Comparison of ENCODE assay signal across 8 cellular contexts in the genomic region with DNA sequence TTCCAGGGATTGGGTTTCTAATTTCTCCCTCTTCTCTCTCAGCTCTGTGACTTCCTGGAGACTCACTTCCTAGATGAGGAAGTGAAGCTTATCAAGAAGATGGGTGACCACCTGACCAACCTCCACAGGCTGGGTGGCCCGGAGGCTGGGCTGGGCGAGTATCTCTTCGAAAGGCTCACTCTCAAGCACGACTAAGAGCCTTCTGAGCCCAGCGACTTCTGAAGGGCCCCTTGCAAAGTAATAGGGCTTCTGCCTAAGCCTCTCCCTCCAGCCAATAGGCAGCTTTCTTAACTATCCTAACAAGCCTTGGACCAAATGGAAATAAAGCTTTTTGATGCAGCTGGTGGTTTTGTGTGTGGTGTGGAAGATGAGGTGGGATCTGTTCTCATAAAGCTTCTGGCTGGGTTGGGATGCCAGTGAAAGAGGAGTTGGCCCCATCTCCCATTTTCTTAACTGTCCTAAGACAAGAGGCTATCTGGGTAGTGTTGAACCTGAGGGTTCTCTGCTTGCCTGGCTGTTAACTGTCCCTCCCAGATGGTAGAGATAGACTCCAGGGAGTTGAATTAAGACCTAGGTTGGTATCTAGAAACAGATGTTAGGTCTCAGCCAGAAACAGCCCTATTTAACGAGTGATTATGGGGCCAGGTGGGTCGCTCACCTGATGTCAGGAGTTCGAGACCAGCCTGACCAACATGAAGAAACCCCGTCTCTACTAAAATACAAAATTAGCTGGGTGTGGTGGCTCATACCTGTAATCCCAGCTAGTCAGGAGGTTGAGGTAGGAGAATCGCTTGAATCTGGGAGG. TPM values are rescaled to one million over a fixed set of nuclear protein-coding genes. Genes with fewer than 3 reads are reported as not detected.
A peak's percentile ranks its signal among the peaks of the same experiment; 100 is the strongest.
DNase-seq lines count a peak whose midpoint lies in the region; ATAC-seq lines count a peak whose summit lies in the region.

No MANE protein-coding gene starts in this region.

- no peaks in the 10 kb centered on the region for H3K9me3 ChIP-seq in thymus (ENCODE audit: control insufficient read depth)

- peak overlapping the region; percentile 58 for H3K27ac ChIP-seq in ACC112 (ENCODE audit: low read depth, low read length)
- H3K27ac ChIP-seq in layer of hippocampus (ENCODE audit: low read depth, low read length), result peak overlapping the region; percentile 97
- H3K27ac ChIP-seq in thymus (ENCODE audit: low read depth), result peak overlapping the region; percentile 33

- WGBS in thymus, result 96% methylated on average over 10 of the region's 10 CpGs

- H2AFZ ChIP-seq in ACC112 (ENCODE audit: low read length, unreplicated experiment), result no peak overlapping the region

- peak overlapping the region; percentile 96 to 100 for H3K27ac Mint-ChIP-seq in activated naive CD4-positive, alpha-beta T cell treated with anti-CD3 and anti-CD28 coated beads, Interleukin-2, amount 50 U/mL, for 72 hours

- peaks cover 19 to 22% of the 10 kb centered on the region in 2 donors for H3K36me3 Mint-ChIP-seq in activated naive CD4-positive, alpha-beta T cell treated with anti-CD3 and anti-CD28 coated beads, Interleukin-2, amount 50 U/mL, for 72 hours

- DNase-seq in HK-2 (ENCODE audit: unreplicated experiment) (peak; percentile 48), NCI-H1105 treated with DMSO at 0.1 percent for 48 hours (lab: John Stamatoyannopoulos, UW) (no peak), epidermal melanocyte (ENCODE audit: insufficient read length, low spot score) (no peak)
- no peak for DNase-seq in activated naive CD4-positive, alpha-beta T cell treated with anti-CD3 and anti-CD28 coated beads, Interleukin-2, amount 50 U/mL, for 72 hours (ENCODE audit: low spot score in 2 of 2)

- no peaks in the 10 kb centered on the region for H3K9me3 Mint-ChIP-seq in activated naive CD4-positive, alpha-beta T cell treated with anti-CD3 and anti-CD28 coated beads, Interleukin-2, amount 50 U/mL, for 72 hours

- H3K4me3 ChIP-seq in ACC112 (ENCODE audit: low read depth, low read length), result peak overlapping the region; percentile 97
- peak overlapping the region; percentile 73 for H3K4me3 ChIP-seq in thymus (ENCODE audit: low read length)

- no peaks in the 10 kb centered on the region for H3K27me3 ChIP-seq in ACC112 (ENCODE audit: insufficient read depth, low read length)
- H3K27me3 ChIP-seq in layer of hippocampus (ENCODE audit: control insufficient read depth, insufficient read depth, low read length), result no peaks in the 10 kb centered on the region
- no peaks in the 10 kb centered on the region for H3K27me3 ChIP-seq in thymus (ENCODE audit: control insufficient read depth, insufficient read depth)

- ATAC-seq in activated naive CD4-positive, alpha-beta T cell treated with anti-CD3 and anti-CD28 coated beads, Interleukin-2, amount 50 U/mL, for 72 hours, result no peak
- ATAC-seq in GM21367 (IDR thresholded peaks at IDR 0.05; ENCODE audit: unreplicated experiment), result no peak

- H3K4me1 ChIP-seq in ACC112 (ENCODE audit: control insufficient read depth, insufficient read depth, low read length, unreplicated experiment) (peaks cover 21% of the 10 kb centered on the region), thymus (ENCODE audit: control insufficient read depth, insufficient read depth, low read length) (peaks cover 31% of the 10 kb centered on the region)

- peaks cover 19% of the 10 kb centered on the region for H3K79me2 ChIP-seq in ACC112 (ENCODE audit: control insufficient read depth, insufficient read depth, low read length, unreplicated experiment)

- H3K36me3 ChIP-seq in ACC112 (ENCODE audit: insufficient read depth, low read length) (peaks cover 22% of the 10 kb centered on the region), thymus (ENCODE audit: control insufficient read depth, insufficient read depth) (peaks cover 34% of the 10 kb centered on the region)

RNA-seq across cellular contexts. Expression of a gene that starts 1.6 kb away (rescaled TPM):
- total RNA-seq in activated naive CD4-positive, alpha-beta T cell treated with anti-CD3 and anti-CD28 coated beads, Interleukin-2, amount 50 U/mL, for 72 hours, result 1,000 to 10,000 TPM; 1,148 to 2,898 TPM
- polyA plus RNA-seq in thymus, result 8,316 TPM

RNA-seq across cellular contexts. Expression of a gene that starts 12.1 kb away (rescaled TPM):
- total RNA-seq in activated naive CD4-positive, alpha-beta T cell treated with anti-CD3 and anti-CD28 coated beads, Interleukin-2, amount 50 U/mL, for 72 hours, result 100 to 1,000 TPM; 191 to 711 TPM
- polyA plus RNA-seq in thymus, result 126 TPM

RNA-seq across cellular contexts. Expression of a gene that starts 26.4 kb away (rescaled TPM):
- total RNA-seq in activated naive CD4-positive, alpha-beta T cell treated with anti-CD3 and anti-CD28 coated beads, Interleukin-2, amount 50 U/mL, for 72 hours, result 100 to 1,000 TPM in 1 of 2 donors, 10 to 100 TPM in 1; 44.8 to 104 TPM
- polyA plus RNA-seq in thymus, result 22.2 TPM

RNA-seq across cellular contexts. Expression of a gene that starts 26.9 kb away (rescaled TPM):
- total RNA-seq in activated naive CD4-positive, alpha-beta T cell treated with anti-CD3 and anti-CD28 coated beads, Interleukin-2, amount 50 U/mL, for 72 hours, result 100 to 1,000 TPM; 135 to 160 TPM
- polyA plus RNA-seq in thymus, result 52.0 TPM

RNA-seq across cellular contexts. Expression of a gene that starts 33.2 kb away (rescaled TPM):
- total RNA-seq in activated naive CD4-positive, alpha-beta T cell treated with anti-CD3 and anti-CD28 coated beads, Interleukin-2, amount 50 U/mL, for 72 hours, result 1 to 10 TPM; 2.2 to 7.4 TPM
- 1.0 TPM for polyA plus RNA-seq in thymus

Comparison
In these comparisons a context has a peak if more than half of its experiments do, and no peak if none do; other contexts are left out.
1. H3K27ac ChIP-seq: peak in every context shown above with its lines; median percentile 97 in layer of hippocampus; 58 in ACC112; 33 in thymus.